ENCODE assay signal across 8 cellular contexts in the genomic region with DNA sequence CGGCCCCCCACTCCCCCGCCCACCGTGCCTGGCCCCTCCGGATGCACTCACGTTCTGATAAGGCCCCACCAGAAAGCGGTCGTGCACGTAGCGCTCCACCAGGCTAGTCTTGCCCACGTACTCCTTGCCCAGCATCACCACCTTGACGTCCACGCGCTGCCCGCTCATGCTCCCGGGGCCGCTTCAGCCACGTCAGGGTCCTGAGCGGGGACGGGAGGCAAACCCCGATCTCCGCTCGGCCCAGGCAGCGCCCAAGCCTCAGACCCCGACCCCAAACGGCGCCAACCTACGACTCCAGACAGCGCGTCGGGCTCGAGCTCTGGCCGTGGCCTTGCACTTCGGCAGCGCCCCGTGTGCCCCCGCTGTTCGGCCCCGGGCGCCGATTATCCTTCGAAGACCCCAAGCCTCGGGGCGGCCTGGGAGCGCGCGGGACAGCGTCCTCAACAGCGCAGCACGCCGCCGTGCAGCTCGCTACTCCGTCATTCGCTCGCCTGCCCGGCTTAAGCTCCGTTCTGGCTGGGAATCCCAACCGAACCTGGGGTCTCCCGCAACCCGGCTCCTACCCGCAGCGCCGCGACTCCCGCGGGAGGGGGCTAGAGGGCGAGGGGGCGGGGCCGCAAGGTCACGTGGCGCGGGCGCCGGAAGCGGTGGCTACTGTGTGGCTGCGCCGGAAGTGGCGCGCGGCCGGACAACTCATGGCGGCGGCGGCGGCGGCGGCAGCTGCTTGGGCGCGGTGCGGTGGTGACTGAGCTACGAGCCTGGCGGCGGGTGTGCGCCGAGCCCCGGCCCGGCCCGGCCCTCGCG. TPM values are rescaled to one million over a fixed set of nuclear protein-coding genes. Genes with fewer than 3 reads are reported as not detected.
DNase-seq lines count a peak whose midpoint lies in the region; ATAC-seq and TF ChIP-seq lines count a peak whose summit lies in the region.

Gene PRELID1, plus strand, starts transcription at position 679 of the 804 bp plus-strand sequence. CDS start 187 bp downstream, outside the sequence.
Gene RAB24, minus strand, starts transcription at position 599 of the 804 bp plus-strand sequence. Its CDS starts 431 bp downstream, at position 168.

- ATAC-seq in GM21390 (IDR thresholded peaks at IDR 0.05; ENCODE audit: unreplicated experiment): peak; percentile 53
- ATAC-seq in naive thymus-derived CD8-positive, alpha-beta T cell: peak; percentile 67 to 72

- H3K27ac ChIP-seq in fibroblast of lung (ENCODE audit: insufficient read depth, low read length): peak within 1 kb of the TSS; percentile 87

- no peaks in the 10 kb centered on the region for H4K20me1 ChIP-seq in fibroblast of lung (ENCODE audit: control insufficient read depth, extremely low read depth, insufficient read depth, low read length)

- peak within 1 kb of the TSS; percentile 56 to 95 (median 89) for H3K4me3 ChIP-seq in fibroblast of lung (replicated peaks in 1 of 4; ENCODE audit: control extremely low read depth in 1 of 4, insufficient read depth in 1 of 4, low read depth in 3 of 4, low read length in 4 of 4)

- peak within 1 kb of the TSS; percentile 85 for H3K4me2 ChIP-seq in fibroblast of lung (ENCODE audit: extremely low read depth, insufficient read depth, low read length)

- no peaks in the 10 kb centered on the region for H3K9me3 Mint-ChIP-seq in activated T-helper 1 cell treated with anti-CD3 and anti-CD28 coated beads, Interleukin-12 subunit alpha, Interleukin-12 subunit beta, Interleukin-2, Interleukin-4 antibody, amounts not matched to agents 30 ng/mL and 10 ng/mL and 1 ng/mL, durations not matched to agents 14 hours and 24 hours and 36 hours
- H3K9me3 Mint-ChIP-seq in naive thymus-derived CD8-positive, alpha-beta T cell: no peaks in the 10 kb centered on the region

- peak within 1 kb of the TSS; percentile 89 for H3K9ac ChIP-seq in fibroblast of lung (ENCODE audit: insufficient read depth, low read length)

- peaks cover 26% of the 10 kb centered on the region for H3K36me3 ChIP-seq in fibroblast of lung (ENCODE audit: control insufficient read depth, insufficient read depth, low read length)

- peaks cover 75% of the 10 kb centered on the region for H3K4me1 Mint-ChIP-seq in activated T-helper 1 cell treated with anti-CD3 and anti-CD28 coated beads, Interleukin-12 subunit alpha, Interleukin-12 subunit beta, Interleukin-2, Interleukin-4 antibody, amounts not matched to agents 30 ng/mL and 10 ng/mL and 1 ng/mL, durations not matched to agents 14 hours and 24 hours and 36 hours (ENCODE audit: low read depth)
- peaks cover 34 to 77% (median 74%) of the 10 kb centered on the region in 4 donors for H3K4me1 Mint-ChIP-seq in naive thymus-derived CD8-positive, alpha-beta T cell

- peak within 1 kb of the TSS; percentile 93 for H3K4me3 Mint-ChIP-seq in activated T-helper 1 cell treated with anti-CD3 and anti-CD28 coated beads, Interleukin-12 subunit alpha, Interleukin-12 subunit beta, Interleukin-2, Interleukin-4 antibody, amounts not matched to agents 30 ng/mL and 10 ng/mL and 1 ng/mL, durations not matched to agents 14 hours and 24 hours and 36 hours
- peak within 1 kb of the TSS; percentile 86 to 96 (median 92) for H3K4me3 Mint-ChIP-seq in naive thymus-derived CD8-positive, alpha-beta T cell

- intact Hi-C loops in activated T-helper 1 cell treated with anti-CD3 and anti-CD28 coated beads, Interleukin-12 subunit alpha, Interleukin-12 subunit beta, Interleukin-2, Interleukin-4 antibody, amounts not matched to agents 30 ng/mL and 10 ng/mL and 1 ng/mL, durations not matched to agents 14 hours and 24 hours and 36 hours (cut with micrococcal nuclease): loop anchor here (1.0 to 5.0 kb wide), 5 partner anchors 8 to 914 kb away; partner anchors contain the start of genes FAF2, MXD3 and NSD1

- H3K36me3 Mint-ChIP-seq in activated T-helper 1 cell treated with anti-CD3 and anti-CD28 coated beads, Interleukin-12 subunit alpha, Interleukin-12 subunit beta, Interleukin-2, Interleukin-4 antibody, amounts not matched to agents 30 ng/mL and 10 ng/mL and 1 ng/mL, durations not matched to agents 14 hours and 24 hours and 36 hours (ENCODE audit: low read depth): peaks cover 59% of the 10 kb centered on the region
- H3K36me3 Mint-ChIP-seq in naive thymus-derived CD8-positive, alpha-beta T cell: peaks cover 0 to 25% (median 7%) of the 10 kb centered on the region in 3 donors

- H3K9me3 ChIP-seq in fibroblast of lung (ENCODE audit: control insufficient read depth, insufficient read depth, low read depth, low read length): no peaks in the 10 kb centered on the region

- peak; percentile 94 for DNase-seq in DMS 273 (lab: John Stamatoyannopoulos, UW; ENCODE audit: unreplicated experiment)
- peak; percentile 94 for DNase-seq in HuH-7.5 (ENCODE audit: low spot score)
- peak; percentile 87 for DNase-seq in RKO (ENCODE audit: low spot score)
- DNase-seq in activated T-helper 1 cell treated with anti-CD3 and anti-CD28 coated beads, Interleukin-12 subunit alpha, Interleukin-12 subunit beta, Interleukin-2, Interleukin-4 antibody, amounts not matched to agents 30 ng/mL and 10 ng/mL and 1 ng/mL, durations not matched to agents 14 hours and 24 hours and 36 hours (ENCODE audit: low spot score): peak; percentile 86
- peak; percentile 79 for DNase-seq in fibroblast of lung (ENCODE audit: low read depth in 2 of 2)
- peak; percentile 81 to 90 (median 87) for DNase-seq in naive thymus-derived CD8-positive, alpha-beta T cell
- DNase-seq in stimulated activated naive CD4-positive, alpha-beta T cell (lab: John Stamatoyannopoulos, UW): peak; percentile 72 to 87 (median 82)

- H3K79me2 ChIP-seq in fibroblast of lung (ENCODE audit: control insufficient read depth, insufficient read depth, low read length): peaks cover 37% of the 10 kb centered on the region

- H3K27me3 ChIP-seq in fibroblast of lung (ENCODE audit: control insufficient read depth, insufficient read depth, low read length): no peaks in the 10 kb centered on the region

- peak; percentile 5 to 25 for TF ChIP-seq CTCF in fibroblast of lung (conservative IDR thresholded peaks at IDR 0.05 in 1 of 2, IDR thresholded peaks at IDR 0.05 in 1 of 2; ENCODE audit: low read depth in 1 of 2, low read length in 2 of 2)

- H3K4me1 ChIP-seq in fibroblast of lung (ENCODE audit: control insufficient read depth, extremely low read depth, insufficient read depth, low read length): peaks cover 15% of the 10 kb centered on the region

- POLR2A ChIA-PET in naive thymus-derived CD8-positive, alpha-beta T cell (lab: Charles Lee): interaction anchor here (0.6 to 4.0 kb wide), 8 partner anchors 9 to 175 kb away, joined by 3 to 14 read pairs (median 3); partner anchors contain the start of genes LMAN2 and MXD3

- no peaks in the 10 kb centered on the region for H3K27me3 Mint-ChIP-seq in activated T-helper 1 cell treated with anti-CD3 and anti-CD28 coated beads, Interleukin-12 subunit alpha, Interleukin-12 subunit beta, Interleukin-2, Interleukin-4 antibody, amounts not matched to agents 30 ng/mL and 10 ng/mL and 1 ng/mL, durations not matched to agents 14 hours and 24 hours and 36 hours (ENCODE audit: insufficient read depth)
- no peaks in the 10 kb centered on the region for H3K27me3 Mint-ChIP-seq in naive thymus-derived CD8-positive, alpha-beta T cell

- peak within 1 kb of the TSS; percentile 67 for H2AFZ ChIP-seq in fibroblast of lung (ENCODE audit: low read length)

- H3K27ac Mint-ChIP-seq in activated T-helper 1 cell treated with anti-CD3 and anti-CD28 coated beads, Interleukin-12 subunit alpha, Interleukin-12 subunit beta, Interleukin-2, Interleukin-4 antibody, amounts not matched to agents 30 ng/mL and 10 ng/mL and 1 ng/mL, durations not matched to agents 14 hours and 24 hours and 36 hours: peak within 1 kb of the TSS; percentile 84
- H3K27ac Mint-ChIP-seq in naive thymus-derived CD8-positive, alpha-beta T cell: peak within 1 kb of the TSS; percentile 80 to 99 (median 92)

RNA-seq across cellular contexts. Expression of gene PRELID1, which starts in this region (rescaled TPM):
- total RNA-seq in activated T-helper 1 cell treated with anti-CD3 and anti-CD28 coated beads, Interleukin-12 subunit alpha, Interleukin-12 subunit beta, Interleukin-2, Interleukin-4 antibody, amounts not matched to agents 30 ng/mL and 10 ng/mL and 1 ng/mL, durations not matched to agents 14 hours and 24 hours and 36 hours: 239 and 250 TPM in 2 replicates
- total RNA-seq in fibroblast of lung: 56.8 and 64.2 TPM in 2 replicates
- polyA plus RNA-seq in fibroblast of lung: 145 and 226 TPM in 2 replicates
- polyA plus RNA-seq in fibroblast of lung (2012): 134 and 217 TPM in 2 replicates
- 137 and 147 TPM in 2 replicates for polyA minus RNA-seq in fibroblast of lung (ENCODE audit: low replicate concordance)
- 10 to 100 TPM; 54.2 to 61.4 TPM for total RNA-seq in naive thymus-derived CD8-positive, alpha-beta T cell
- 100 to 1,000 TPM; 163 to 204 (median 180) TPM for polyA plus RNA-seq in naive thymus-derived CD8-positive, alpha-beta T cell

RNA-seq across cellular contexts. Expression of gene RAB24, which starts in this region (rescaled TPM):
- 19.7 and 22.4 TPM in 2 replicates for total RNA-seq in activated T-helper 1 cell treated with anti-CD3 and anti-CD28 coated beads, Interleukin-12 subunit alpha, Interleukin-12 subunit beta, Interleukin-2, Interleukin-4 antibody, amounts not matched to agents 30 ng/mL and 10 ng/mL and 1 ng/mL, durations not matched to agents 14 hours and 24 hours and 36 hours
- 22.1 and 25.9 TPM in 2 replicates for total RNA-seq in fibroblast of lung
- polyA plus RNA-seq in fibroblast of lung: 27.9 and 34.2 TPM in 2 replicates
- polyA plus RNA-seq in fibroblast of lung (2012): 30.7 and 30.9 TPM in 2 replicates
- 4.0 and 13.4 TPM in 2 replicates for polyA minus RNA-seq in fibroblast of lung (ENCODE audit: low replicate concordance)
- total RNA-seq in naive thymus-derived CD8-positive, alpha-beta T cell: 10 to 100 TPM; 23.3 TPM
- polyA plus RNA-seq in naive thymus-derived CD8-positive, alpha-beta T cell: 10 to 100 TPM; 20.8 to 26.9 (median 26.1) TPM

Comparison
In these comparisons a context has a peak if more than half of its experiments do, and no peak if none do; other contexts are left out.
1. Peak in every context shown above with its lines: DNase-seq, ATAC-seq, H3K4me3 ChIP-seq and H3K27ac ChIP-seq.